ENCODE assay signal across 11 cellular contexts in the genomic region with DNA sequence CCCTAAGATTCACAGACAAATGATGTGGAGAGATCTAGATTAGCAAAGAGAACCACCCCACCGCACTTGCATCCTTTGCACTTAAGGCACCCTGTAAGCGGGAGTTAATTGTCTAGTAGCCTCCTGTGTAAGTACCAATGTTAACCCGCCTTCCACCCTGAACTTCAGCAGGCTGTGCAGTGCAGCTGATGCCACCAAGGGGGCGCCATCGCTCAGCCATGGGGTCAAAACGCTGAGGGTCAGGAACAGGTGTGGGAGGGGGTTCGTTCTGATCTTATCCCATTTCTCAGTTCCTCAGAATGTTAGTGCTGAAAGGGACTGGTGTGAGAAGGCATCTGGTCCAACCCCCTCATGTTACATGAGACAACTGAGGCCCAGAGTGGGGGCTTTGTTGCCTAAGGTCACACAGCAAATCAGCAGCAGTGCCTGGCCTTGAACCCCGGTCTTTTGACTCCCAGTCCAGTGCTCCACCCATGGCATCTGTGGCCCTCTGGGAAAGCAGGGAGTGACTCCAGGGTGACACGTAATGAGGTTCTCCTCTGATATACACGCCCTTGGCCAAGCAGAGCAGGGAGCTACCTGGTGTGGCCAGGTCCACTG. TPM values are rescaled to one million over a fixed set of nuclear protein-coding genes. Genes with fewer than 3 reads are reported as not detected.
A peak's percentile ranks its signal among the peaks of the same experiment; 100 is the strongest.
DNase-seq lines count a peak whose midpoint lies in the region; ATAC-seq and TF ChIP-seq lines count a peak whose summit lies in the region.
"Had no signal": no experiment of that assay in that cellular context is flagged by ENCODE, and none has a peak within 500 bp of the region (broad histone marks: within the 10 kb centered on the region; RNA-seq: fewer than 3 reads in every experiment).

No MANE protein-coding gene starts in this region.

- H3K9ac ChIP-seq in mammary epithelial cell (ENCODE audit: insufficient read depth, low read length) = no peak overlapping the region

- H4K20me1 ChIP-seq in mammary epithelial cell (ENCODE audit: insufficient read depth, low read length) = no peaks in the 10 kb centered on the region

- intact Hi-C loops in CD14-positive monocyte (cut with micrococcal nuclease) = loop anchor here in 1 of 2 donors (10.0 kb wide), 1 partner anchor 422 kb away; a partner anchor contains a TSS
- intact Hi-C loops in mammary epithelial cell (cut with micrococcal nuclease) = no loop called here

- H3K4me2 ChIP-seq in mammary epithelial cell (ENCODE audit: insufficient read depth, low read depth, low read length) = no peak overlapping the region

- dilution Hi-C loops in mammary epithelial cell (cut with HindIII; ENCODE audit: low sequenced_read_pairs) = loop anchor here (10.0 kb wide), 1 partner anchor 152 kb away; no protein-coding TSS in a partner anchor

- H3K9me3 ChIP-seq in MG63 (no peaks in the 10 kb centered on the region), mammary epithelial cell (replicated peaks; ENCODE audit: insufficient read depth, low read length) (no peaks in the 10 kb centered on the region)

- TF ChIP-seq CTCF in CD14-positive monocyte (IDR thresholded peaks at IDR 0.05) (peak; percentile 15), GM12873 (IDR thresholded peaks at IDR 0.05; ENCODE audit: insufficient read depth, low read depth, low read length, missing control alignments) (peak; percentile 58), astrocyte of the cerebellum (IDR thresholded peaks at IDR 0.05; ENCODE audit: low read depth, low read length, missing control alignments) (peak; percentile 25), kidney epithelial cell (IDR thresholded peaks at IDR 0.05; ENCODE audit: insufficient read depth, low read length, poor library complexity, severe bottlenecking) (peak; percentile 27), mammary epithelial cell (conservative IDR thresholded peaks at IDR 0.05 in 1 of 2, IDR thresholded peaks at IDR 0.05 in 1 of 2; ENCODE audit: extremely low read depth in 1 of 2, insufficient read depth in 1 of 2, low read depth in 1 of 2, low read length in 2 of 2) (peak in 1 of 2 donors; percentile 24)

- no peaks in the 10 kb centered on the region for H3K4me1 ChIP-seq in mammary epithelial cell (ENCODE audit: insufficient read depth, low read length)

- peaks cover 73 to 75% of the 10 kb centered on the region in 2 donors for H3K36me3 Mint-ChIP-seq in CD14-positive monocyte

- no TSS peak for BruUV-seq in mammary epithelial cell (replicated peaks; lab: Mats Ljungman, UMichigan)

- DNase-seq in CD14-positive monocyte (ENCODE audit: low spot score) = no peak
- no peak for DNase-seq in astrocyte of the cerebellum (ENCODE audit: low read depth)
- no peak for DNase-seq in kidney epithelial cell (ENCODE audit: low read depth)
- no peak for DNase-seq in MG63
- no peak for DNase-seq in mammary epithelial cell
- DNase-seq in effector CD4-positive, alpha-beta T cell = no peak
- DNase-seq: NCI-H187 treated with DMSO at 0.1 percent for 48 hours; stimulated activated naive CD4-positive, alpha-beta T cell had no signal

- H3K36me3 ChIP-seq in kidney epithelial cell (ENCODE audit: control insufficient read depth, insufficient read depth, low read length) = peaks cover 1% of the 10 kb centered on the region
- H3K36me3 ChIP-seq in MG63 = no peaks in the 10 kb centered on the region
- H3K36me3 ChIP-seq in mammary epithelial cell (ENCODE audit: insufficient read depth, low read length) = no peaks in the 10 kb centered on the region

- 71% methylated on average over 10 of the region's 10 CpGs for WGBS in mammary epithelial cell (ENCODE audit: low coverage, missing lambda C conversion rate)

- H3K27me3 Mint-ChIP-seq in CD14-positive monocyte (ENCODE audit: low read depth in 3 of 3) = no peaks in the 10 kb centered on the region

- no peak for ATAC-seq in HG03108 (IDR thresholded peaks at IDR 0.05; ENCODE audit: unreplicated experiment)
- ATAC-seq: esophagus mucosa had no signal

- in situ Hi-C loops in astrocyte of the cerebellum (cut with HindIII; ENCODE audit: low sequenced_read_pairs) = no loop called here
- in situ Hi-C loops in mammary epithelial cell (cut with MboI; ENCODE audit: low sequenced_read_pairs in 2 of 2) = loop anchor here in 1 of 2 donors (10.0 kb wide), 2 partner anchors 392 to 422 kb away; a partner anchor contains a TSS

- no peak overlapping the region for H2AFZ ChIP-seq in mammary epithelial cell (ENCODE audit: low read depth, low read length)

- H3K4me3 Mint-ChIP-seq in CD14-positive monocyte = no peak overlapping the region

- no peaks in the 10 kb centered on the region for H3K27me3 ChIP-seq in kidney epithelial cell (ENCODE audit: control insufficient read depth, insufficient read depth, low read length)
- H3K27me3 ChIP-seq in MG63 = peaks cover 3% of the 10 kb centered on the region
- no peaks in the 10 kb centered on the region for H3K27me3 ChIP-seq in mammary epithelial cell (ENCODE audit: insufficient read depth, low read length)

- H3K9me3 Mint-ChIP-seq in CD14-positive monocyte = peaks cover 0 to 5% (median 3%) of the 10 kb centered on the region in 7 donors

- peaks cover 2% of the 10 kb centered on the region for H3K4me1 Mint-ChIP-seq in CD14-positive monocyte

- no peaks in the 10 kb centered on the region for H3K79me2 ChIP-seq in mammary epithelial cell (ENCODE audit: insufficient read depth, low read length)

- H3K27ac Mint-ChIP-seq in CD14-positive monocyte = peak overlapping the region in 2 of 7 donors; percentile 15 to 17

- CTCF ChIA-PET in mammary epithelial cell (lab: Charles Lee; ENCODE audit: low non-redundant PET) = no interaction called here

- no peak overlapping the region for H3K27ac ChIP-seq in mammary epithelial cell (ENCODE audit: insufficient read depth, low read depth, low read length)

- H3K4me3 ChIP-seq in astrocyte of the cerebellum (ENCODE audit: low read depth, low read length) = no peak overlapping the region
- H3K4me3 ChIP-seq in kidney epithelial cell (ENCODE audit: low read depth, low read length) = no peak overlapping the region
- no peak overlapping the region for H3K4me3 ChIP-seq in MG63
- no peak overlapping the region for H3K4me3 ChIP-seq in mammary epithelial cell (replicated peaks in 1 of 3; ENCODE audit: insufficient read depth in 1 of 3, low read depth in 2 of 3, low read length in 3 of 3)

RNA-seq across cellular contexts. Expression of a gene that starts 57.3 kb away (rescaled TPM):
- polyA plus RNA-seq in CD14-positive monocyte (10 to 100 TPM; 33.6 to 45.6 TPM), mammary epithelial cell (5.8 TPM)
- total RNA-seq in kidney epithelial cell (93.5 and 99.9 TPM in 2 replicates), mammary epithelial cell (10 to 100 TPM in 1 of 2 donors, 1 to 10 TPM in 1; 5.5 to 16.0 TPM)
- 4.4 and 5.0 TPM in 2 replicates for total RNA-seq in MG63 (2014; rRNA removed; shearing (Covaris generic); ENCODE audit: low replicate concordance)
- polyA minus RNA-seq in mammary epithelial cell = 10.1 TPM
